Comparison of ENCODE assay signal across 11 cellular contexts in genomic region chr6:32102255-32102654, GRCh38. TPM values are rescaled to one million over a fixed set of nuclear protein-coding genes. Genes with fewer than 3 reads are reported as not detected.
"Had no signal": no experiment of that assay in that cellular context is flagged by ENCODE, and none has a peak within 500 bp of the region (broad histone marks: within the 10 kb centered on the region; RNA-seq: fewer than 3 reads in every experiment).

No MANE protein-coding gene starts in this region.

- H3K27ac ChIP-seq: GM23248 had no signal

- H3K36me3 ChIP-seq: HAP-1 had no signal

- FAIRE-seq: H1, H54 had no signal

- DNase-seq: GM23248, GOT3, H7, H9, HCEC 1CT, HFFc6 had no signal

- H3K9me3 Mint-ChIP-seq: H9, HFFc6 had no signal

- ATAC-seq: GM23338, HCT116 had no signal

- H3K4me3 ChIP-seq: GM23248, GM23338, HAP-1 had no signal

- H3K9me3 ChIP-seq: HAP-1 had no signal

- H3K4me1 ChIP-seq: HAP-1 had no signal

- H2AFZ ChIP-seq: GM23248, GM23338 had no signal

- H3K4me2 ChIP-seq: GM23338 had no signal

- H3K9ac ChIP-seq: GM23248 had no signal

- H3K27ac Mint-ChIP-seq: GM23338, H9, HFFc6 had no signal

RNA-seq across cellular contexts. Expression of gene PRRT1, which starts 49.5 kb away (rescaled TPM):
- total RNA-seq: GM23338 had no signal
